Comparison of ENCODE assay signal across 19 cellular contexts in genomic region chr10:60703266-60704041, GRCh38.
A peak's percentile ranks its signal among the peaks of the same experiment; 100 is the strongest.
DNase-seq lines count a peak whose midpoint lies in the region; ATAC-seq and TF ChIP-seq lines count a peak whose summit lies in the region.
"Had no signal": no experiment of that assay in that cellular context is flagged by ENCODE, and none has a peak within 500 bp of the region (broad histone marks: within the 10 kb centered on the region; RNA-seq: fewer than 3 reads in every experiment).

No MANE protein-coding gene starts in this region.

- no peak overlapping the region for H3K9ac ChIP-seq in neural progenitor cell

- no peaks in the 10 kb centered on the region for H3K27me3 ChIP-seq in CD4-positive, alpha-beta T cell (ENCODE audit: control insufficient read depth, insufficient read depth, low read length)
- H3K27me3 ChIP-seq in neural progenitor cell, result no peaks in the 10 kb centered on the region
- no peaks in the 10 kb centered on the region for H3K27me3 ChIP-seq in lower lobe of right lung (ENCODE audit: low read depth)
- no peaks in the 10 kb centered on the region for H3K27me3 ChIP-seq in esophagus muscularis mucosa
- H3K27me3 ChIP-seq: MG63 had no signal

- peaks cover 7% of the 10 kb centered on the region for H3K9me3 Mint-ChIP-seq in activated T-cell treated with anti-CD3 and anti-CD28 coated beads, Interleukin-2, amount 50 U/mL, for 24 hours
- H3K9me3 Mint-ChIP-seq in CD4-positive, alpha-beta T cell, result no peaks in the 10 kb centered on the region
- no peaks in the 10 kb centered on the region for H3K9me3 Mint-ChIP-seq in activated T-helper 1 cell treated with anti-CD3 and anti-CD28 coated beads, Interleukin-12 subunit alpha, Interleukin-12 subunit beta, Interleukin-2, Interleukin-4 antibody, amounts not matched to agents 30 ng/mL and 10 ng/mL and 1 ng/mL, durations not matched to agents 14 hours and 24 hours and 36 hours
- H3K9me3 Mint-ChIP-seq in neural progenitor cell, result peaks cover 15% of the 10 kb centered on the region

- no peaks in the 10 kb centered on the region for H3K79me2 ChIP-seq in neural progenitor cell (ENCODE audit: low read depth)

- no peaks in the 10 kb centered on the region for H3K9me3 ChIP-seq in CD4-positive, alpha-beta T cell (ENCODE audit: control insufficient read depth, low read length)
- H3K9me3 ChIP-seq in neural progenitor cell (ENCODE audit: low read depth) (peaks cover 4% of the 10 kb centered on the region), lower lobe of right lung (no peaks in the 10 kb centered on the region), esophagus muscularis mucosa (no peaks in the 10 kb centered on the region)
- H3K9me3 ChIP-seq: MG63 had no signal

- TF ChIP-seq EP300 in esophagus muscularis mucosa (IDR thresholded peaks at IDR 0.05), result no peak

- no peak overlapping the region for H3K27ac ChIP-seq in CD4-positive, alpha-beta T cell (ENCODE audit: low read depth, low read length)
- H3K27ac ChIP-seq in neural progenitor cell (no peak overlapping the region), lower lobe of right lung (no peak overlapping the region), esophagus muscularis mucosa (replicated peaks in 1 of 4) (no peak overlapping the region)

- H3K36me3 Mint-ChIP-seq in activated T-cell treated with anti-CD3 and anti-CD28 coated beads, Interleukin-2, amount 50 U/mL, for 24 hours (ENCODE audit: low read depth), result peaks cover 2% of the 10 kb centered on the region
- peaks cover 18% of the 10 kb centered on the region for H3K36me3 Mint-ChIP-seq in CD4-positive, alpha-beta T cell (ENCODE audit: low read depth)
- peaks cover 13% of the 10 kb centered on the region for H3K36me3 Mint-ChIP-seq in activated T-helper 1 cell treated with anti-CD3 and anti-CD28 coated beads, Interleukin-12 subunit alpha, Interleukin-12 subunit beta, Interleukin-2, Interleukin-4 antibody, amounts not matched to agents 30 ng/mL and 10 ng/mL and 1 ng/mL, durations not matched to agents 14 hours and 24 hours and 36 hours (ENCODE audit: low read depth)
- peaks cover 3% of the 10 kb centered on the region for H3K36me3 Mint-ChIP-seq in neural progenitor cell
- H3K36me3 Mint-ChIP-seq: CD4-positive, CD25-positive, alpha-beta regulatory T cell had no signal

- ATAC-seq in CD4-positive, alpha-beta T cell (ENCODE audit: poor library complexity), result peak; percentile 73
- ATAC-seq in lower lobe of right lung, result no peak
- ATAC-seq in GM18505 (IDR thresholded peaks at IDR 0.05; ENCODE audit: unreplicated experiment), result no peak

- peak overlapping the region; percentile 63 for H3K27ac Mint-ChIP-seq in activated T-cell treated with anti-CD3 and anti-CD28 coated beads, Interleukin-2, amount 50 U/mL, for 24 hours
- H3K27ac Mint-ChIP-seq in CD4-positive, alpha-beta T cell, result peak overlapping the region; percentile 73
- H3K27ac Mint-ChIP-seq in activated T-helper 1 cell treated with anti-CD3 and anti-CD28 coated beads, Interleukin-12 subunit alpha, Interleukin-12 subunit beta, Interleukin-2, Interleukin-4 antibody, amounts not matched to agents 30 ng/mL and 10 ng/mL and 1 ng/mL, durations not matched to agents 14 hours and 24 hours and 36 hours, result peak overlapping the region; percentile 53
- peak overlapping the region; percentile 58 for H3K27ac Mint-ChIP-seq in neural progenitor cell
- H3K27ac Mint-ChIP-seq: CD4-positive, CD25-positive, alpha-beta regulatory T cell had no signal

- DNase-seq in activated T-cell treated with anti-CD3 and anti-CD28 coated beads, Interleukin-2, amount 50 U/mL, for 24 hours, result no peak
- no peak for DNase-seq in activated T-cell treated with anti-CD3 and anti-CD28 coated beads, Interleukin-2, amount 50 U/mL, for 48 hours
- no peak for DNase-seq in CD4-positive, alpha-beta T cell
- no peak for DNase-seq in activated T-helper 1 cell treated with anti-CD3 and anti-CD28 coated beads, Interleukin-12 subunit alpha, Interleukin-12 subunit beta, Interleukin-2, Interleukin-4 antibody, amounts not matched to agents 30 ng/mL and 10 ng/mL and 1 ng/mL, durations not matched to agents 14 hours and 24 hours and 36 hours (ENCODE audit: low spot score)
- DNase-seq in neural progenitor cell (ENCODE audit: low spot score) (no peak), lower lobe of right lung (no peak), esophagus muscularis mucosa (ENCODE audit: extremely low spot score) (no peak)
- DNase-seq: AML-193; CD4-positive, CD25-positive, alpha-beta regulatory T cell; DND-41; GDM1; HCEC 1CT; MG63; NCI-H1092 treated with DMSO at 0.1 percent for 48 hours; NCI-H1694 treated with DMSO at 0.1 percent for 48 hours; NCI-H69; NK-92 treated with Interleukin-12 subunit alpha and Interleukin-12 subunit beta, amount 100 ng/mL, for 24 hours; RPMI8226 had no signal

- H3K4me2 ChIP-seq in neural progenitor cell, result no peak overlapping the region

- WGBS in esophagus muscularis mucosa, result 81% methylated on average over 7 of the region's 7 CpGs

- H3K4me3 Mint-ChIP-seq in activated T-cell treated with anti-CD3 and anti-CD28 coated beads, Interleukin-2, amount 50 U/mL, for 24 hours, result no peak overlapping the region
- H3K4me3 Mint-ChIP-seq in CD4-positive, alpha-beta T cell, result peak overlapping the region; percentile 17
- no peak overlapping the region for H3K4me3 Mint-ChIP-seq in activated T-helper 1 cell treated with anti-CD3 and anti-CD28 coated beads, Interleukin-12 subunit alpha, Interleukin-12 subunit beta, Interleukin-2, Interleukin-4 antibody, amounts not matched to agents 30 ng/mL and 10 ng/mL and 1 ng/mL, durations not matched to agents 14 hours and 24 hours and 36 hours
- no peak overlapping the region for H3K4me3 Mint-ChIP-seq in neural progenitor cell
- H3K4me3 Mint-ChIP-seq: CD4-positive, CD25-positive, alpha-beta regulatory T cell had no signal

- H3F3A ChIP-seq in neural progenitor cell (ENCODE audit: low read depth), result no peaks in the 10 kb centered on the region

- POLR2A ChIA-PET in CD4-positive, alpha-beta T cell (lab: Charles Lee), result interaction anchor here (0.7 to 1.8 kb wide), 6 partner anchors 10 to 41 kb away, joined by 3 to 11 read pairs (median 3); no protein-coding TSS in a partner anchor

- no peak overlapping the region for H2AFZ ChIP-seq in neural progenitor cell (replicated peaks)

- H4K20me1 ChIP-seq in neural progenitor cell (ENCODE audit: low read depth), result no peaks in the 10 kb centered on the region

- no peak for TF ChIP-seq CTCF in CD4-positive, alpha-beta T cell (IDR thresholded peaks at IDR 0.05)
- TF ChIP-seq CTCF in neural progenitor cell (IDR thresholded peaks at IDR 0.05) (no peak), lower lobe of right lung (IDR thresholded peaks at IDR 0.05) (no peak), esophagus muscularis mucosa (IDR thresholded peaks at IDR 0.05) (no peak)

- H3K27me3 Mint-ChIP-seq in activated T-cell treated with anti-CD3 and anti-CD28 coated beads, Interleukin-2, amount 50 U/mL, for 24 hours, result no peaks in the 10 kb centered on the region
- no peaks in the 10 kb centered on the region for H3K27me3 Mint-ChIP-seq in CD4-positive, alpha-beta T cell
- no peaks in the 10 kb centered on the region for H3K27me3 Mint-ChIP-seq in activated T-helper 1 cell treated with anti-CD3 and anti-CD28 coated beads, Interleukin-12 subunit alpha, Interleukin-12 subunit beta, Interleukin-2, Interleukin-4 antibody, amounts not matched to agents 30 ng/mL and 10 ng/mL and 1 ng/mL, durations not matched to agents 14 hours and 24 hours and 36 hours (ENCODE audit: insufficient read depth)
- peaks cover 2% of the 10 kb centered on the region for H3K27me3 Mint-ChIP-seq in neural progenitor cell (ENCODE audit: insufficient read depth, low read depth)

- CTCF ChIA-PET in CD4-positive, alpha-beta T cell (lab: Charles Lee), result interaction anchor here (1.5 kb wide), 1 partner anchor 14 kb away, joined by 5 read pairs; no protein-coding TSS in a partner anchor

- H3K4me3 ChIP-seq in neural progenitor cell, result no peak overlapping the region
- H3K4me3 ChIP-seq in lower lobe of right lung, result no peak overlapping the region
- no peak overlapping the region for H3K4me3 ChIP-seq in esophagus muscularis mucosa
- H3K4me3 ChIP-seq: MG63 had no signal

- no peak for TF ChIP-seq POLR2A in esophagus muscularis mucosa (IDR thresholded peaks at IDR 0.05; ENCODE audit: low read depth)
- no peak for TF ChIP-seq POLR2A in GM18505 (IDR thresholded peaks at IDR 0.05; ENCODE audit: borderline replicate concordance, extremely low read depth, insufficient read depth, insufficient read length)

- no peaks in the 10 kb centered on the region for H3K36me3 ChIP-seq in neural progenitor cell
- no peaks in the 10 kb centered on the region for H3K36me3 ChIP-seq in lower lobe of right lung
- no peaks in the 10 kb centered on the region for H3K36me3 ChIP-seq in esophagus muscularis mucosa
- H3K36me3 ChIP-seq: MG63 had no signal

- H3K4me1 ChIP-seq in neural progenitor cell (peaks cover 6% of the 10 kb centered on the region), lower lobe of right lung (no peaks in the 10 kb centered on the region), esophagus muscularis mucosa (no peaks in the 10 kb centered on the region)

- peaks cover 47% of the 10 kb centered on the region for H3K4me1 Mint-ChIP-seq in activated T-cell treated with anti-CD3 and anti-CD28 coated beads, Interleukin-2, amount 50 U/mL, for 24 hours (ENCODE audit: low read depth)
- H3K4me1 Mint-ChIP-seq in CD4-positive, alpha-beta T cell (ENCODE audit: low read depth), result peaks cover 53% of the 10 kb centered on the region
- peaks cover 57% of the 10 kb centered on the region for H3K4me1 Mint-ChIP-seq in activated T-helper 1 cell treated with anti-CD3 and anti-CD28 coated beads, Interleukin-12 subunit alpha, Interleukin-12 subunit beta, Interleukin-2, Interleukin-4 antibody, amounts not matched to agents 30 ng/mL and 10 ng/mL and 1 ng/mL, durations not matched to agents 14 hours and 24 hours and 36 hours (ENCODE audit: low read depth)
- H3K4me1 Mint-ChIP-seq in neural progenitor cell, result peaks cover 17% of the 10 kb centered on the region
- H3K4me1 Mint-ChIP-seq: CD4-positive, CD25-positive, alpha-beta regulatory T cell had no signal

- intact Hi-C loops in CD4-positive, alpha-beta T cell (cut with DNase I, micrococcal nuclease), result loop anchor here in 1 of 2 experiments (2.0 kb wide), 1 partner anchor 29 kb away; no protein-coding TSS in a partner anchor
- intact Hi-C loops in activated T-helper 1 cell treated with anti-CD3 and anti-CD28 coated beads, Interleukin-12 subunit alpha, Interleukin-12 subunit beta, Interleukin-2, Interleukin-4 antibody, amounts not matched to agents 30 ng/mL and 10 ng/mL and 1 ng/mL, durations not matched to agents 14 hours and 24 hours and 36 hours (cut with micrococcal nuclease), result no loop called here
- intact Hi-C loops in lower lobe of right lung (cut with DNase I), result no loop called here
- intact Hi-C loops in esophagus muscularis mucosa (cut with DNase I), result no loop called here
